ENCODE assay signal across 16 cellular contexts in genomic region chr12:112160611-112161010, GRCh38.
"Had no signal": no experiment of that assay in that cellular context is flagged by ENCODE, and none has a peak within 500 bp of the region (broad histone marks: within the 10 kb centered on the region; RNA-seq: fewer than 3 reads in every experiment).

No MANE protein-coding gene starts in this region.

- H3K27ac Mint-ChIP-seq: stimulated activated naive CD8-positive, alpha-beta T cell treated with anti-CD3 and anti-CD28 coated beads, Interleukin-15, Interleukin-2, amounts not matched to agents 100 ng/mL and 50 ng/mL, for 24 hours had no signal

- H3K4me3 Mint-ChIP-seq: activated CD8-positive, alpha-beta memory T cell treated with anti-CD3 and anti-CD28 coated beads, Interleukin-2, amount 10 ng/mL, durations not matched to agents 7 days and 5 days; activated T-cell treated with anti-CD3 and anti-CD28 coated beads, Interleukin-2, amount 50 U/mL, for 72 hours; natural killer cell treated with Interleukin-12 subunit alpha and Interleukin-12 subunit beta and Interleukin-15 and Interleukin-18, amount 100 ng/mL, for 72 hours; stimulated activated naive CD8-positive, alpha-beta T cell treated with anti-CD3 and anti-CD28 coated beads, Interleukin-15, Interleukin-2, amounts not matched to agents 100 ng/mL and 50 ng/mL, for 24 hours; T-helper 1 cell treated with Interleukin-12 subunit alpha and Interleukin-12 subunit beta and Interleukin-4 antibody, amounts not matched to agents 30 μg/mL and 1 μg/mL, for 36 hours had no signal

- FAIRE-seq: TTC549 had no signal

- DNase-seq: activated CD8-positive, alpha-beta memory T cell treated with anti-CD3 and anti-CD28 coated beads, Interleukin-2, amount 10 ng/mL, durations not matched to agents 7 days and 5 days; activated naive CD4-positive, alpha-beta T cell treated with Interleukin-2 at 50 U/mL for 16 hours; activated T-cell treated with anti-CD3 and anti-CD28 coated beads, Interleukin-2, amount 50 U/mL, for 72 hours; central memory CD4-positive, alpha-beta T cell; dermis blood vessel endothelial cell; hippocampal formation; mucosa of descending colon; stimulated activated CD4-positive, alpha-beta T cell treated with anti-CD3 and anti-CD28 coated beads, Interleukin-4, amount 100 ng/mL, for 1 hour; stimulated activated CD8-positive, alpha-beta memory T cell treated with anti-CD3 and anti-CD28 coated beads, Interleukin-4, amount 100 ng/mL, for 48 hours had no signal

- H3K27ac ChIP-seq: thoracic aorta had no signal

- H3K27me3 Mint-ChIP-seq: activated CD8-positive, alpha-beta memory T cell treated with anti-CD3 and anti-CD28 coated beads, Interleukin-2, amount 10 ng/mL, durations not matched to agents 7 days and 5 days; natural killer cell treated with Interleukin-12 subunit alpha and Interleukin-12 subunit beta and Interleukin-15 and Interleukin-18, amount 100 ng/mL, for 72 hours; stimulated activated naive CD8-positive, alpha-beta T cell treated with anti-CD3 and anti-CD28 coated beads, Interleukin-15, Interleukin-2, amounts not matched to agents 100 ng/mL and 50 ng/mL, for 24 hours had no signal

- H3K4me3 ChIP-seq: lung, mucosa of descending colon, thoracic aorta had no signal

- H3K9me3 ChIP-seq: mucosa of descending colon, thoracic aorta had no signal

- ATAC-seq: activated CD8-positive, alpha-beta memory T cell treated with anti-CD3 and anti-CD28 coated beads, Interleukin-2, amount 10 ng/mL, durations not matched to agents 7 days and 5 days; activated T-cell treated with anti-CD3 and anti-CD28 coated beads, Interleukin-2, amount 50 U/mL, for 72 hours; mucosa of descending colon; natural killer cell treated with Interleukin-12 subunit alpha and Interleukin-12 subunit beta and Interleukin-15 and Interleukin-18, amount 100 ng/mL, for 72 hours; SK-N-SH treated with all-trans-retinoic acid at 6 μM for 48 hours had no signal
